In genomic region chr1:208039536-208040332, GRCh38 we compare ENCODE assay signal across 25 cellular contexts.
"Had no signal": no experiment of that assay in that cellular context is flagged by ENCODE, and none has a peak within 500 bp of the region (broad histone marks: within the 10 kb centered on the region; RNA-seq: fewer than 3 reads in every experiment).

No MANE protein-coding gene starts in this region.

- H3K9me3 ChIP-seq: esophagus squamous epithelium, gastrocnemius medialis, heart right ventricle, left lung, mucosa of descending colon had no signal

- H3K27me3 ChIP-seq: dorsolateral prefrontal cortex, esophagus squamous epithelium, gastrocnemius medialis, heart right ventricle, left lung had no signal

- DNase-seq: dermis blood vessel endothelial cell; effector CD4-positive, alpha-beta T cell; effector memory CD4-positive, alpha-beta T cell; esophagus squamous epithelium; foreskin fibroblast; foreskin melanocyte; gastrocnemius medialis; glutamatergic neuron; head of caudate nucleus; heart right ventricle; hippocampal formation; left cardiac atrium; left lung; left ventricle myocardium superior; mammary epithelial cell; mesendoderm; midbrain; mucosa of descending colon had no signal

- H3K27ac ChIP-seq: coronary artery, dorsolateral prefrontal cortex, esophagus squamous epithelium, gastrocnemius medialis, heart right ventricle, left lung had no signal

- FAIRE-seq: colon, endothelial cell of umbilical vein, islet of Langerhans, keratinocyte had no signal

- ATAC-seq: gastrocnemius medialis, heart right ventricle, left cardiac atrium, left lung, left ventricle myocardium superior, mucosa of descending colon had no signal

- H3K4me1 ChIP-seq: gastrocnemius medialis, left lung had no signal

- H3K4me3 ChIP-seq: coronary artery, dorsolateral prefrontal cortex, esophagus squamous epithelium, gastrocnemius medialis, heart right ventricle, left lung, lung, mucosa of descending colon had no signal
